Comparison of ENCODE assay signal across 16 cellular contexts in the genomic region with DNA sequence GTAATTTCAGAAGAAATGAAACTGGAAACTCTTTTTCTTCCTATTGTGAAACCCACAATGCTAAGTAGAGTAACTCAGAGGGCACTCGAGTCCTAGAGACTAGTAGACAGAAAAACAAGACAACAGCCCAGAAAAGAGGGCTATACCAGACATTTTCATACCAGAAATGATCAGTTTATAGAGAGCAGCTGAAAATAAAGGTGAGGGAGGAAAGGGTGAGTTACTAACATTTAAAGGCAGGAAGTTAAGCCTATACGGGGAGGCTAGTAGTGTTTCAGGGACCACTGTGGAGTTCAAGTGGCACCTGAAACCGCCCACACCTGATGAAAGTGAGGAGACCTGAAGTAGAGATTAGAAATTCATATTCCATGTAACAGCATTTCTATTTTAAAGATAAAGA.
A peak's percentile ranks its signal among the peaks of the same experiment; 100 is the strongest.
DNase-seq lines count a peak whose midpoint lies in the region; ATAC-seq and TF ChIP-seq lines count a peak whose summit lies in the region.
"Had no signal": no experiment of that assay in that cellular context is flagged by ENCODE, and none has a peak within 500 bp of the region (broad histone marks: within the 10 kb centered on the region; RNA-seq: fewer than 3 reads in every experiment).

No MANE protein-coding gene starts in this region.

- BruUV-seq in Calu3 (replicated peaks; lab: Mats Ljungman, UMichigan) = no TSS peak

- H3K27ac Mint-ChIP-seq in CD4-positive, alpha-beta T cell = peak overlapping the region; percentile 66
- peak overlapping the region; percentile 34 for H3K27ac Mint-ChIP-seq in Calu3 (ENCODE audit: unreplicated experiment)
- H3K27ac Mint-ChIP-seq in activated CD8-positive, alpha-beta T cell treated with anti-CD3 and anti-CD28 coated beads, Interleukin-2, amount 10 ng/mL, durations not matched to agents 7 days and 5 days = peak overlapping the region; percentile 43
- H3K27ac Mint-ChIP-seq in naive thymus-derived CD8-positive, alpha-beta T cell = peak overlapping the region in 3 of 10 donors; percentile 10 to 85 (median 75)

- H3K27me3 Mint-ChIP-seq in CD4-positive, alpha-beta T cell = no peaks in the 10 kb centered on the region
- no peaks in the 10 kb centered on the region for H3K27me3 Mint-ChIP-seq in Calu3 (ENCODE audit: unreplicated experiment)
- H3K27me3 Mint-ChIP-seq in activated CD8-positive, alpha-beta T cell treated with anti-CD3 and anti-CD28 coated beads, Interleukin-2, amount 10 ng/mL, durations not matched to agents 7 days and 5 days (ENCODE audit: low read depth) = no peaks in the 10 kb centered on the region
- no peaks in the 10 kb centered on the region for H3K27me3 Mint-ChIP-seq in naive thymus-derived CD8-positive, alpha-beta T cell

- no peaks in the 10 kb centered on the region for H3K9me3 ChIP-seq in CD4-positive, alpha-beta T cell (ENCODE audit: control insufficient read depth, low read length)

- ATAC-seq in CD4-positive, alpha-beta T cell (ENCODE audit: poor library complexity) = peak; percentile 49
- peak; percentile 44 for ATAC-seq in activated CD8-positive, alpha-beta T cell treated with anti-CD3 and anti-CD28 coated beads, Interleukin-2, amount 10 ng/mL, durations not matched to agents 7 days and 5 days
- peak; percentile 37 to 53 for ATAC-seq in naive thymus-derived CD8-positive, alpha-beta T cell
- no peak for ATAC-seq in GM21737 (IDR thresholded peaks at IDR 0.05; ENCODE audit: unreplicated experiment)
- ATAC-seq: HCT116 had no signal

- no peaks in the 10 kb centered on the region for H3K9me3 Mint-ChIP-seq in CD4-positive, alpha-beta T cell
- no peaks in the 10 kb centered on the region for H3K9me3 Mint-ChIP-seq in Calu3 (ENCODE audit: low read depth, unreplicated experiment)
- no peaks in the 10 kb centered on the region for H3K9me3 Mint-ChIP-seq in activated CD8-positive, alpha-beta T cell treated with anti-CD3 and anti-CD28 coated beads, Interleukin-2, amount 10 ng/mL, durations not matched to agents 7 days and 5 days (ENCODE audit: insufficient read depth)
- H3K9me3 Mint-ChIP-seq in naive thymus-derived CD8-positive, alpha-beta T cell = no peaks in the 10 kb centered on the region

- POLR2A ChIA-PET in CD4-positive, alpha-beta T cell (lab: Charles Lee) = no interaction called here
- POLR2A ChIA-PET in activated CD8-positive, alpha-beta T cell treated with anti-CD3 and anti-CD28 coated beads, Interleukin-2, amount 10 ng/mL, durations not matched to agents 7 days and 5 days (lab: Charles Lee) = no interaction called here
- POLR2A ChIA-PET in naive thymus-derived CD8-positive, alpha-beta T cell (lab: Charles Lee) = no interaction called here

- H3K27me3 ChIP-seq in CD4-positive, alpha-beta T cell (ENCODE audit: control insufficient read depth, insufficient read depth, low read length) = no peaks in the 10 kb centered on the region

- CTCF ChIA-PET in CD4-positive, alpha-beta T cell (lab: Charles Lee) = interaction anchor here (1.7 kb wide), 1 partner anchor 11 kb away, joined by 5 read pairs; no protein-coding TSS in a partner anchor
- CTCF ChIA-PET in Calu3 (lab: Charles Lee) = no interaction called here
- CTCF ChIA-PET in activated CD8-positive, alpha-beta T cell treated with anti-CD3 and anti-CD28 coated beads, Interleukin-2, amount 10 ng/mL, durations not matched to agents 7 days and 5 days (lab: Charles Lee) = interaction anchor here (1.0 to 1.4 kb wide), 3 partner anchors 10 to 21 kb away, joined by 3 to 10 read pairs (median 4); no protein-coding TSS in a partner anchor

- H3K27ac ChIP-seq in CD4-positive, alpha-beta T cell (ENCODE audit: low read depth, low read length) = no peak overlapping the region

- intact Hi-C loops in CD4-positive, alpha-beta T cell (cut with DNase I, micrococcal nuclease) = no loop called here
- intact Hi-C loops in Calu3 (cut with micrococcal nuclease; ENCODE audit: unreplicated experiment) = no loop called here

- DNase-seq in CD4-positive, alpha-beta T cell = no peak
- no peak for DNase-seq in Calu3
- no peak for DNase-seq in activated CD8-positive, alpha-beta T cell treated with anti-CD3 and anti-CD28 coated beads, Interleukin-2, amount 10 ng/mL, durations not matched to agents 7 days and 5 days
- no peak for DNase-seq in naive thymus-derived CD8-positive, alpha-beta T cell
- no peak for DNase-seq in NCI-H146 treated with DMSO at 0.1 percent for 48 hours (lab: John Stamatoyannopoulos, UW; ENCODE audit: unreplicated experiment)
- DNase-seq in LoVo (ENCODE audit: low spot score) = no peak
- DNase-seq: activated CD4-positive, CD25-positive, alpha-beta regulatory T cell treated with anti-CD3 and anti-CD28 coated beads, Interleukin-2, amount 50 U/mL, for 72 hours; activated effector memory CD4-positive, alpha-beta T cell treated with anti-CD3 and anti-CD28 coated beads, Interleukin-2, amount 50 U/mL, for 16 hours; effector CD4-positive, alpha-beta T cell; hypothalamus; left cardiac atrium; NCI-H2029 treated with DMSO at 0.1 percent for 48 hours; NCI-H526 treated with DMSO at 0.1 percent for 48 hours; substantia nigra had no signal

- peak overlapping the region; percentile 4 for H3K4me3 Mint-ChIP-seq in CD4-positive, alpha-beta T cell
- H3K4me3 Mint-ChIP-seq in Calu3 (ENCODE audit: low read depth, unreplicated experiment) = peak overlapping the region; percentile 49
- no peak overlapping the region for H3K4me3 Mint-ChIP-seq in activated CD8-positive, alpha-beta T cell treated with anti-CD3 and anti-CD28 coated beads, Interleukin-2, amount 10 ng/mL, durations not matched to agents 7 days and 5 days
- H3K4me3 Mint-ChIP-seq in naive thymus-derived CD8-positive, alpha-beta T cell = peak overlapping the region in 6 of 10 donors; percentile 18 to 70 (median 40)

- TF ChIP-seq CTCF in CD4-positive, alpha-beta T cell (IDR thresholded peaks at IDR 0.05) = no peak
- no peak for TF ChIP-seq CTCF in Calu3 (IDR thresholded peaks at IDR 0.05; ENCODE audit: unreplicated experiment)

- H3K36me3 Mint-ChIP-seq in CD4-positive, alpha-beta T cell (ENCODE audit: low read depth) = peaks cover 27% of the 10 kb centered on the region
- H3K36me3 Mint-ChIP-seq in Calu3 (ENCODE audit: insufficient read depth, unreplicated experiment) = peaks cover 9% of the 10 kb centered on the region
- H3K36me3 Mint-ChIP-seq in activated CD8-positive, alpha-beta T cell treated with anti-CD3 and anti-CD28 coated beads, Interleukin-2, amount 10 ng/mL, durations not matched to agents 7 days and 5 days (ENCODE audit: low read depth) = peaks cover 25% of the 10 kb centered on the region
- peaks cover 3 to 29% (median 4%) of the 10 kb centered on the region in 3 donors for H3K36me3 Mint-ChIP-seq in naive thymus-derived CD8-positive, alpha-beta T cell

- H3K4me1 Mint-ChIP-seq in CD4-positive, alpha-beta T cell (ENCODE audit: low read depth) = peaks cover 91% of the 10 kb centered on the region
- H3K4me1 Mint-ChIP-seq in Calu3 (ENCODE audit: low read depth, unreplicated experiment) = peaks cover 67% of the 10 kb centered on the region
- peaks cover 40% of the 10 kb centered on the region for H3K4me1 Mint-ChIP-seq in activated CD8-positive, alpha-beta T cell treated with anti-CD3 and anti-CD28 coated beads, Interleukin-2, amount 10 ng/mL, durations not matched to agents 7 days and 5 days (ENCODE audit: low read depth)
- H3K4me1 Mint-ChIP-seq in naive thymus-derived CD8-positive, alpha-beta T cell = peaks cover 39 to 82% (median 77%) of the 10 kb centered on the region in 4 donors
